In the genomic region with DNA sequence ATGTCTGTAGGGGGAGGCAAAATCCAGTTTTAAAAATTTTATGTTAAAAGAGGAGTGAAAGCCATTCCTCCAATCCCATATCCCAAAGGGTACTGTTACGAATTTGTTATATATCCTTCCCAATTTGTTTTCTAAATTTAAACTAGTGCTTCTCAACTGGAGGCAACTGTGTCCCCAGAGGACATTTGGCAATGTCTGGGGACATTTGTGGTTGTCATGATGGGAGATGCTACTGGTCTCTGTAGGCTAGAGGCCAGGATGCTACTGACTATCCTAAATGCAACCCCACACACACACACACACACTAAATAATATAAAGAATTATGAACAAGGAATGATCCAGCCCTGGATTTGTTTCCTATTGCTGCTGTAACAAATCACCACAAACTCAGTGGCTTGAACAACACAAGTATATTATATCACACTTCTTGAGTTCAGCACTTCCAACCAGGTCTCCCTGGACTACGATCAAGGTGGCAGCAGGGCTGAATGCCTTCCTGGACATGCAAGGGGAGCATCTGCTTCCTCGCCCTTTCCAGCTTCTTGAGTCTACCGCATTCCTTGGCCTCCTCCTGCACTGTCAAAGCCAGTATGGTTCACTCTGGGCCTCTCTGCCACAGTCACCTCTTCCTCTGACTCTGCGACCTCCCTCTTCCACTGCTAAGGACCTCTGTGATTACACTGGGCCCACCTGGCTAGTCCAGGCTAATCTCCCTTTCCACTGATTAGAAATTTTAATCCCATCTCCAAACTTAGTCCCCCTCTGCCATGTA, we compare ENCODE assay signal across 1 cellular context.
TF ChIP-seq lines count a peak whose summit lies in the region.

No MANE protein-coding gene starts in this region.

TF ChIP-seq in endothelial cell of umbilical vein, 7 proteins besides CTCF, POLR2A, EP300 and RAD21 (continued from another document):
- TF ChIP-seq POLR2AphosphoS5 (IDR thresholded peaks at IDR 0.05; ENCODE audit: insufficient read depth, low read depth, low read length): no peak
